In genomic region chr6:35151472-35151871, GRCh38 we compare ENCODE assay signal across 31 cellular contexts. TPM values are rescaled to one million over a fixed set of nuclear protein-coding genes. Genes with fewer than 3 reads are reported as not detected.
"Had no signal": no experiment of that assay in that cellular context is flagged by ENCODE, and none has a peak within 500 bp of the region (broad histone marks: within the 10 kb centered on the region; RNA-seq: fewer than 3 reads in every experiment).

No MANE protein-coding gene starts in this region.

- H3K9me3 Mint-ChIP-seq: activated CD8-positive, alpha-beta T cell treated with anti-CD3 and anti-CD28 coated beads for 36 hours; activated naive CD4-positive, alpha-beta T cell treated with anti-CD3 and anti-CD28 coated beads for 36 hours; activated naive CD4-positive, alpha-beta T cell treated with anti-CD3 and anti-CD28 coated beads, Interleukin-2, amount 50 U/mL, for 72 hours; activated T-cell treated with anti-CD3 and anti-CD28 coated beads, Interleukin-2, amount 50 U/mL, for 72 hours; activated T-helper 2 cell treated with anti-CD3 and anti-CD28 coated beads, Interferon-gamma antibody, Interleukin-2, Interleukin-4, amounts not matched to agents 10 μg/mL and 5 μg/mL and 100 μg/mL, durations not matched to agents 14 hours and 24 hours and 36 hours; T-helper 1 cell treated with Interleukin-12 subunit alpha and Interleukin-12 subunit beta and Interleukin-4 antibody, amounts not matched to agents 30 μg/mL and 1 μg/mL, for 36 hours; T-helper 2 cell treated with Interferon-gamma antibody and Interleukin-4, amounts not matched to agents 5 μg/mL and 100 μg/mL, for 36 hours had no signal

- H3K27ac Mint-ChIP-seq: activated CD4-positive, alpha-beta T cell treated with anti-CD3 and anti-CD28 coated beads, Interleukin-2, amount 10 ng/mL, durations not matched to agents 24 days and 14 days; activated CD8-positive, alpha-beta T cell treated with anti-CD3 and anti-CD28 coated beads for 36 hours; activated naive CD4-positive, alpha-beta T cell treated with anti-CD3 and anti-CD28 coated beads for 36 hours; activated naive CD4-positive, alpha-beta T cell treated with anti-CD3 and anti-CD28 coated beads, Interleukin-2, amount 50 U/mL, for 72 hours; activated T-cell treated with anti-CD3 and anti-CD28 coated beads, Interleukin-2, amount 50 U/mL, for 72 hours; activated T-helper 2 cell treated with anti-CD3 and anti-CD28 coated beads, Interferon-gamma antibody, Interleukin-2, Interleukin-4, amounts not matched to agents 10 μg/mL and 5 μg/mL and 100 μg/mL, durations not matched to agents 14 hours and 24 hours and 36 hours; T-helper 1 cell treated with Interleukin-12 subunit alpha and Interleukin-12 subunit beta and Interleukin-4 antibody, amounts not matched to agents 30 μg/mL and 1 μg/mL, for 36 hours; T-helper 2 cell treated with Interferon-gamma antibody and Interleukin-4, amounts not matched to agents 5 μg/mL and 100 μg/mL, for 36 hours had no signal

- H3K4me3 Mint-ChIP-seq: activated CD4-positive, alpha-beta T cell treated with anti-CD3 and anti-CD28 coated beads, Interleukin-2, amount 10 ng/mL, durations not matched to agents 24 days and 14 days; activated CD8-positive, alpha-beta T cell treated with anti-CD3 and anti-CD28 coated beads for 36 hours; activated naive CD4-positive, alpha-beta T cell treated with anti-CD3 and anti-CD28 coated beads for 36 hours; activated T-cell treated with anti-CD3 and anti-CD28 coated beads, Interleukin-2, amount 50 U/mL, for 72 hours; T-helper 1 cell treated with Interleukin-12 subunit alpha and Interleukin-12 subunit beta and Interleukin-4 antibody, amounts not matched to agents 30 μg/mL and 1 μg/mL, for 36 hours; T-helper 2 cell treated with Interferon-gamma antibody and Interleukin-4, amounts not matched to agents 5 μg/mL and 100 μg/mL, for 36 hours had no signal

- H3K36me3 ChIP-seq: brain microvascular endothelial cell, MG63 had no signal

- DNase-seq: activated CD4-positive, alpha-beta T cell treated with anti-CD3 and anti-CD28 coated beads, Interleukin-2, amount 10 ng/mL, durations not matched to agents 24 days and 14 days; activated CD4-positive, alpha-beta T cell treated with anti-CD3 and anti-CD28 coated beads, Interleukin-2, amount 50 U/mL, for 4 hours; activated CD8-positive, alpha-beta T cell treated with anti-CD3 and anti-CD28 coated beads for 36 hours; activated gamma-delta T cell treated with Interleukin-2 at 50 U/mL for 16 hours; activated naive CD4-positive, alpha-beta T cell treated with anti-CD3 and anti-CD28 coated beads for 36 hours; activated T-cell treated with anti-CD3 and anti-CD28 coated beads, Interleukin-2, amount 50 U/mL, for 1 hour; activated T-cell treated with anti-CD3 and anti-CD28 coated beads, Interleukin-2, amount 50 U/mL, for 72 hours; anterior cingulate cortex; brain microvascular endothelial cell; central memory CD4-positive, alpha-beta T cell; Kasumi-1; MG63; NCI-H1048; NCI-H1105 treated with DMSO at 0.1 percent for 48 hours; NCI-H1436; NCI-H1694 treated with DMSO at 0.1 percent for 48 hours; NCI-H2029; NCI-H2171; NCI-H510A; NCI-H526; NCI-H748 treated with DMSO at 0.1 percent for 48 hours; NK-92 treated with Interleukin-12 subunit alpha and Interleukin-12 subunit beta, amount 100 ng/mL, for 24 hours; Right ventricle myocardium superior had no signal

- ATAC-seq: activated CD8-positive, alpha-beta T cell treated with anti-CD3 and anti-CD28 coated beads for 36 hours; activated naive CD4-positive, alpha-beta T cell treated with anti-CD3 and anti-CD28 coated beads, Interleukin-2, amount 50 U/mL, for 72 hours; activated T-cell treated with anti-CD3 and anti-CD28 coated beads, Interleukin-2, amount 50 U/mL, for 72 hours had no signal

- H3K36me3 Mint-ChIP-seq: activated naive CD4-positive, alpha-beta T cell treated with anti-CD3 and anti-CD28 coated beads, Interleukin-2, amount 50 U/mL, for 72 hours had no signal

- H3K4me3 ChIP-seq: MG63, SK-N-MC had no signal

- H3K27ac ChIP-seq: SK-N-MC had no signal

- H3K27me3 ChIP-seq: brain microvascular endothelial cell, MG63 had no signal

RNA-seq across cellular contexts. Expression of gene TCP11, which starts 10.3 kb away (rescaled TPM):
- total RNA-seq: activated CD4-positive, alpha-beta T cell treated with anti-CD3 and anti-CD28 coated beads, Interleukin-2, amount 10 ng/mL, durations not matched to agents 24 days and 14 days; activated CD8-positive, alpha-beta memory T cell treated with anti-CD3 and anti-CD28 coated beads for 36 hours; activated CD8-positive, alpha-beta T cell treated with anti-CD3 and anti-CD28 coated beads for 36 hours; activated naive CD4-positive, alpha-beta T cell treated with anti-CD3 and anti-CD28 coated beads for 36 hours; activated naive CD4-positive, alpha-beta T cell treated with anti-CD3 and anti-CD28 coated beads, Interleukin-2, amount 50 U/mL, for 72 hours; activated T-cell treated with anti-CD3 and anti-CD28 coated beads, Interleukin-2, amount 50 U/mL, for 72 hours; activated T-helper 2 cell treated with anti-CD3 and anti-CD28 coated beads, Interferon-gamma antibody, Interleukin-2, Interleukin-4, amounts not matched to agents 10 μg/mL and 5 μg/mL and 100 μg/mL, durations not matched to agents 14 hours and 24 hours and 36 hours; cerebellum; OCI-LY7; Right ventricle myocardium superior had no signal
